28 cellular contexts compared by ENCODE assay signal in genomic region chr12:67045650-67046049, GRCh38.
"Had no signal": no experiment of that assay in that cellular context is flagged by ENCODE, and none has a peak within 500 bp of the region (broad histone marks: within the 10 kb centered on the region; RNA-seq: fewer than 3 reads in every experiment).

No MANE protein-coding gene starts in this region.

- H3K27me3 ChIP-seq: breast epithelium, left lung, ovary, sigmoid colon, upper lobe of left lung had no signal

- H3K36me3 ChIP-seq: breast epithelium, heart left ventricle, left lung, ovary, prostate gland, sigmoid colon, upper lobe of left lung had no signal

- H3K4me3 ChIP-seq: breast epithelium, heart left ventricle, left lung, lung, ovary, prostate gland, sigmoid colon, upper lobe of left lung had no signal

- H3K4me1 ChIP-seq: breast epithelium, heart left ventricle, left lung, prostate gland, upper lobe of left lung had no signal

- H3K9me3 ChIP-seq: breast epithelium, heart left ventricle, left lung, ovary, prostate gland, sigmoid colon, upper lobe of left lung had no signal

- DNase-seq: activated CD4-positive, alpha-beta T cell treated with anti-CD3 and anti-CD28 coated beads for 48 hours; activated CD4-positive, alpha-beta T cell treated with anti-CD3 and anti-CD28 coated beads, Interleukin-2, amount 50 U/mL, for 48 hours; activated CD8-positive, alpha-beta memory T cell treated with anti-CD3 and anti-CD28 coated beads, Interleukin-2, amount 50 U/mL, for 4 hours; activated effector memory CD4-positive, alpha-beta T cell treated with anti-CD3 and anti-CD28 coated beads, Interleukin-2, amount 50 U/mL, for 16 hours; activated naive CD4-positive, alpha-beta T cell treated with anti-CD3 and anti-CD28 coated beads, Interleukin-2, amount 10 ng/mL, durations not matched to agents 7 days and 5 days; activated naive CD8-positive, alpha-beta T cell treated with anti-CD3 and anti-CD28 coated beads, Interleukin-2, amount 10 ng/mL, durations not matched to agents 7 days and 5 days; activated T-cell treated with anti-CD3 and anti-CD28 coated beads, Interleukin-2, amount 50 U/mL, for 1 hour; amygdala; central memory CD4-positive, alpha-beta T cell; foreskin fibroblast; heart left ventricle; hypothalamus; immature natural killer cell; kidney glomerular epithelial cell; left lung; nephron progenitor cell; ovary; retina; sigmoid colon; small intestine; stimulated activated CD4-positive, alpha-beta T cell treated with anti-CD3 and anti-CD28 coated beads, Interleukin-4, amount 100 ng/mL, for 24 hours; stimulated activated naive CD8-positive, alpha-beta T cell treated with anti-CD3 and anti-CD28 coated beads, Interleukin-15, amount 100 ng/mL, for 72 hours; substantia nigra; upper lobe of left lung had no signal

- H3K27ac ChIP-seq: breast epithelium, heart left ventricle, left lung, ovary, prostate gland, sigmoid colon, upper lobe of left lung, VCaP had no signal
